29 cellular contexts compared by ENCODE assay signal in genomic region chr10:123896217-123896927, GRCh38. TPM values are rescaled to one million over a fixed set of nuclear protein-coding genes. Genes with fewer than 3 reads are reported as not detected.
DNase-seq lines count a peak whose midpoint lies in the region; ATAC-seq and TF ChIP-seq lines count a peak whose summit lies in the region.
"Had no signal": no experiment of that assay in that cellular context is flagged by ENCODE, and none has a peak within 500 bp of the region (broad histone marks: within the 10 kb centered on the region; RNA-seq: fewer than 3 reads in every experiment).

No MANE protein-coding gene starts in this region.

- peaks cover 4% of the 10 kb centered on the region; the same call in 1 of the 2 replicates for H3K4me1 ChIP-seq in MM.1S (ENCODE audit: low read length)
- H3K4me1 ChIP-seq: foreskin keratinocyte, prostate gland had no signal

- H3K27ac Mint-ChIP-seq in activated CD8-positive, alpha-beta memory T cell treated with anti-CD3 and anti-CD28 coated beads, Interleukin-2, amount 10 ng/mL, durations not matched to agents 7 days and 5 days, result no peak overlapping the region
- H3K27ac Mint-ChIP-seq: activated B cell treated with CpG ODN at 0.5 μM for 24 hours; activated naive CD8-positive, alpha-beta T cell treated with anti-CD3 and anti-CD28 coated beads, Interleukin-2, amount 10 ng/mL, durations not matched to agents 7 days and 5 days; stimulated activated memory B cell treated with anti-CD40 and anti-IgM and Interleukin-4, amounts not matched to agents 10 μg/mL and 1 μg/mL and 100 μg/mL, for 72 hours; type B pancreatic cell had no signal

- no peaks in the 10 kb centered on the region for H3K36me3 Mint-ChIP-seq in activated CD8-positive, alpha-beta memory T cell treated with anti-CD3 and anti-CD28 coated beads, Interleukin-2, amount 10 ng/mL, durations not matched to agents 7 days and 5 days
- H3K36me3 Mint-ChIP-seq: activated naive CD8-positive, alpha-beta T cell treated with anti-CD3 and anti-CD28 coated beads, Interleukin-2, amount 10 ng/mL, durations not matched to agents 7 days and 5 days; stimulated activated memory B cell treated with anti-CD40 and anti-IgM and Interleukin-4, amounts not matched to agents 10 μg/mL and 1 μg/mL and 100 μg/mL, for 72 hours; type B pancreatic cell had no signal

- H3K79me2 ChIP-seq in MM.1S (ENCODE audit: low read length) (no peaks in the 10 kb centered on the region), neural cell (replicated peaks; ENCODE audit: insufficient read depth, low read length) (no peaks in the 10 kb centered on the region)

- no peak for ATAC-seq in GM19452 (IDR thresholded peaks at IDR 0.05; ENCODE audit: unreplicated experiment)
- ATAC-seq in activated CD8-positive, alpha-beta memory T cell treated with anti-CD3 and anti-CD28 coated beads, Interleukin-2, amount 10 ng/mL, durations not matched to agents 7 days and 5 days, result no peak
- ATAC-seq: activated T-cell treated with anti-CD3 and anti-CD28 coated beads, Interleukin-2, amount 50 U/mL, for 4 hours; foreskin keratinocyte; heart left ventricle; left ventricle myocardium superior; stimulated activated memory B cell treated with anti-CD40 and anti-IgM and Interleukin-4, amounts not matched to agents 10 μg/mL and 1 μg/mL and 100 μg/mL, for 72 hours had no signal

- H3K9ac ChIP-seq in MM.1S (ENCODE audit: low read length), result no peak overlapping the region
- no peak overlapping the region for H3K9ac ChIP-seq in neural cell (ENCODE audit: low read length)

- H3K4me3 ChIP-seq in AG10803 (ENCODE audit: low read length), result no peak overlapping the region
- H3K4me3 ChIP-seq in MM.1S (ENCODE audit: low read length), result no peak overlapping the region
- no peak overlapping the region for H3K4me3 ChIP-seq in neural cell (ENCODE audit: low read length)
- H3K4me3 ChIP-seq: cardiac muscle cell, coronary artery, heart left ventricle, prostate gland had no signal

- H3K27me3 ChIP-seq in MM.1S (replicated peaks; ENCODE audit: insufficient read depth, low read length) (no peaks in the 10 kb centered on the region; the same call in 1 of the 2 replicates), neural cell (ENCODE audit: insufficient read depth, low read depth, low read length) (peaks cover 10% of the 10 kb centered on the region)

- TF ChIP-seq EP300 in neural cell (conservative IDR thresholded peaks at IDR 0.05; ENCODE audit: poor library complexity, severe bottlenecking), result no peak

- TF ChIP-seq RAD21 in neural cell (conservative IDR thresholded peaks at IDR 0.05), result no peak

- H3K27ac ChIP-seq in MM.1S (ENCODE audit: low read length), result no peak overlapping the region
- H3K27ac ChIP-seq in neural cell (ENCODE audit: low read length), result peak overlapping the region; percentile 0
- H3K27ac ChIP-seq: cardiac muscle cell, coronary artery, foreskin keratinocyte, prostate gland had no signal

- H3K9me3 ChIP-seq in MM.1S (replicated peaks; ENCODE audit: insufficient read depth, low read length), result no peaks in the 10 kb centered on the region
- H3K9me3 ChIP-seq in neural cell (ENCODE audit: low read length), result no peaks in the 10 kb centered on the region
- H3K9me3 ChIP-seq: prostate gland had no signal

- peak overlapping the region; percentile 7; the same call in 1 of the 2 replicates for H3K4me2 ChIP-seq in MM.1S (ENCODE audit: low read depth, low read length)
- H3K4me2 ChIP-seq in neural cell (ENCODE audit: low read length), result no peak overlapping the region

- no peaks in the 10 kb centered on the region for H3K36me3 ChIP-seq in MM.1S (replicated peaks; ENCODE audit: insufficient read depth, low read length)
- H3K36me3 ChIP-seq in neural cell (ENCODE audit: insufficient read depth, low read length), result no peaks in the 10 kb centered on the region
- H3K36me3 ChIP-seq: cardiac muscle cell, heart left ventricle, prostate gland had no signal

- peaks cover 10% of the 10 kb centered on the region for H3K27me3 Mint-ChIP-seq in activated CD8-positive, alpha-beta memory T cell treated with anti-CD3 and anti-CD28 coated beads, Interleukin-2, amount 10 ng/mL, durations not matched to agents 7 days and 5 days

- H3K9me2 ChIP-seq in MM.1S (replicated peaks; ENCODE audit: insufficient read depth, low read length) (no peaks in the 10 kb centered on the region), neural cell (ENCODE audit: insufficient read depth, low read length) (no peaks in the 10 kb centered on the region)

- H3K4me1 Mint-ChIP-seq in activated CD8-positive, alpha-beta memory T cell treated with anti-CD3 and anti-CD28 coated beads, Interleukin-2, amount 10 ng/mL, durations not matched to agents 7 days and 5 days, result no peaks in the 10 kb centered on the region
- H3K4me1 Mint-ChIP-seq: activated B cell treated with CpG ODN at 0.5 μM for 24 hours; activated naive CD8-positive, alpha-beta T cell treated with anti-CD3 and anti-CD28 coated beads, Interleukin-2, amount 10 ng/mL, durations not matched to agents 7 days and 5 days; stimulated activated memory B cell treated with anti-CD40 and anti-IgM and Interleukin-4, amounts not matched to agents 10 μg/mL and 1 μg/mL and 100 μg/mL, for 72 hours had no signal

- H3K4me3 Mint-ChIP-seq in activated CD8-positive, alpha-beta memory T cell treated with anti-CD3 and anti-CD28 coated beads, Interleukin-2, amount 10 ng/mL, durations not matched to agents 7 days and 5 days, result no peak overlapping the region
- H3K4me3 Mint-ChIP-seq: activated B cell treated with CpG ODN at 0.5 μM for 24 hours; activated naive CD8-positive, alpha-beta T cell treated with anti-CD3 and anti-CD28 coated beads, Interleukin-2, amount 10 ng/mL, durations not matched to agents 7 days and 5 days; activated T-cell treated with anti-CD3 and anti-CD28 coated beads, Interleukin-2, amount 50 U/mL, for 4 hours; stimulated activated memory B cell treated with anti-CD40 and anti-IgM and Interleukin-4, amounts not matched to agents 10 μg/mL and 1 μg/mL and 100 μg/mL, for 72 hours; type B pancreatic cell had no signal

- H4K20me1 ChIP-seq in MM.1S (ENCODE audit: insufficient read depth, low read length) (no peaks in the 10 kb centered on the region), neural cell (ENCODE audit: insufficient read depth) (no peaks in the 10 kb centered on the region)

- H2AFZ ChIP-seq in MM.1S (ENCODE audit: low read length) (no peak overlapping the region), neural cell (ENCODE audit: low read depth, low read length) (no peak overlapping the region)

- CTCF ChIA-PET in activated CD8-positive, alpha-beta memory T cell treated with anti-CD3 and anti-CD28 coated beads, Interleukin-2, amount 10 ng/mL, durations not matched to agents 7 days and 5 days (lab: Charles Lee), result no interaction called here

- H3K9me3 Mint-ChIP-seq in activated CD8-positive, alpha-beta memory T cell treated with anti-CD3 and anti-CD28 coated beads, Interleukin-2, amount 10 ng/mL, durations not matched to agents 7 days and 5 days (ENCODE audit: low read depth), result no peaks in the 10 kb centered on the region
- H3K9me3 Mint-ChIP-seq: activated naive CD8-positive, alpha-beta T cell treated with anti-CD3 and anti-CD28 coated beads, Interleukin-2, amount 10 ng/mL, durations not matched to agents 7 days and 5 days had no signal

- no peak for TF ChIP-seq CTCF in AG10803 (conservative IDR thresholded peaks at IDR 0.05; ENCODE audit: low read length)
- no peak for TF ChIP-seq CTCF in MM.1S (IDR thresholded peaks at IDR 0.05; ENCODE audit: low read length)
- TF ChIP-seq CTCF in neural cell (IDR thresholded peaks at IDR 0.05; ENCODE audit: poor library complexity, severe bottlenecking), result no peak

- H3F3A ChIP-seq in MM.1S (ENCODE audit: insufficient read depth, low read length) (no peaks in the 10 kb centered on the region), neural cell (ENCODE audit: insufficient read depth, low read length, poor library complexity, severe bottlenecking) (no peaks in the 10 kb centered on the region)

- DNase-seq in AG10803 (ENCODE audit: low read depth) (peak; percentile 29), MM.1S (no peak), fibroblast of gingiva (ENCODE audit: low read depth) (peak; percentile 67), DMS114 treated with DMSO at 0.1 percent for 48 hours (lab: John Stamatoyannopoulos, UW; ENCODE audit: unreplicated experiment) (no peak)
- no peak for DNase-seq in activated CD8-positive, alpha-beta memory T cell treated with anti-CD3 and anti-CD28 coated beads, Interleukin-2, amount 10 ng/mL, durations not matched to agents 7 days and 5 days
- DNase-seq: activated B cell treated with CpG ODN at 0.5 μM for 24 hours; activated gamma-delta T cell treated with Interleukin-2 at 50 U/mL for 16 hours; activated naive CD8-positive, alpha-beta T cell treated with anti-CD3 and anti-CD28 coated beads, Interleukin-2, amount 10 ng/mL, durations not matched to agents 7 days and 5 days; activated T-cell treated with anti-CD3 and anti-CD28 coated beads, Interleukin-2, amount 50 U/mL, for 4 hours; C1 segment of cervical spinal cord; effector CD8-positive, alpha-beta T cell; foreskin keratinocyte; GDM1; heart left ventricle; islet precursor cell; left ventricle myocardium superior; NCI-H2081 treated with DMSO at 0.1 percent for 48 hours; NCI-H446 treated with DMSO at 0.1 percent for 48 hours had no signal

TF ChIP-seq in neural cell, 6 proteins besides CTCF, POLR2A, EP300 and RAD21 (continues in another document):
- no peak for TF ChIP-seq EZH2 (IDR thresholded peaks at IDR 0.05; ENCODE audit: borderline replicate concordance, insufficient read depth, low read length, poor library complexity, severe bottlenecking)

RNA-seq across cellular contexts. Expression of gene CPXM2, which starts 4.8 kb away (rescaled TPM):
- polyA plus RNA-seq in neural cell, result not detected in 2 replicates
- not detected in 2 replicates for polyA minus RNA-seq in neural cell
- total RNA-seq in activated CD8-positive, alpha-beta memory T cell treated with anti-CD3 and anti-CD28 coated beads, Interleukin-2, amount 10 ng/mL, durations not matched to agents 7 days and 5 days, result not detected
- total RNA-seq: activated B cell treated with CpG ODN at 0.5 μM for 24 hours; activated naive CD8-positive, alpha-beta T cell treated with anti-CD3 and anti-CD28 coated beads, Interleukin-2, amount 10 ng/mL, durations not matched to agents 7 days and 5 days; activated T-cell treated with anti-CD3 and anti-CD28 coated beads, Interleukin-2, amount 50 U/mL, for 4 hours; foreskin keratinocyte; HT-29; OCI-LY7; T-helper 1 cell treated with Interleukin-12 subunit alpha and Interleukin-12 subunit beta and Interleukin-4 antibody, amounts not matched to agents 30 ng/mL and 1 ng/mL, for 36 hours had no signal
- polyA plus RNA-seq: AG04450, foreskin keratinocyte had no signal

Comparison
In these comparisons a context has a peak if more than half of its experiments do, and no peak if none do; other contexts are left out.
1. DNase-seq: peak in AG10803 (single experiment) and fibroblast of gingiva (single experiment); none in MM.1S (single experiment), DMS114 treated with DMSO at 0.1 percent for 48 hours (single experiment) and activated CD8-positive, alpha-beta memory T cell treated with anti-CD3 and anti-CD28 coated beads, Interleukin-2, amount 10 ng/mL, durations not matched to agents 7 days and 5 days (single experiment).